ENCODE assay signal across 13 cellular contexts in genomic region chr1:200872446-200873115, GRCh38. TPM values are rescaled to one million over a fixed set of nuclear protein-coding genes. Genes with fewer than 3 reads are reported as not detected.
DNase-seq lines count a peak whose midpoint lies in the region; ATAC-seq and TF ChIP-seq lines count a peak whose summit lies in the region.
"Had no signal": no experiment of that assay in that cellular context is flagged by ENCODE, and none has a peak within 500 bp of the region (broad histone marks: within the 10 kb centered on the region; RNA-seq: fewer than 3 reads in every experiment).

Gene GPR25 (plus strand): TSS chr1:200872981. CDS start chr1:200873038, 57 bp downstream.

- H3K4me2 ChIP-seq in skeletal muscle satellite cell (ENCODE audit: low read length), result peak within 1 kb of the TSS; percentile 86

- no peak for TF ChIP-seq CTCF in glutamatergic neuron (IDR thresholded peaks at IDR 0.05; ENCODE audit: partially characterized antibody, unreplicated experiment)

- peaks cover 28% of the 10 kb centered on the region for H3K4me1 ChIP-seq in CD8-positive, alpha-beta memory T cell (ENCODE audit: insufficient read depth, low read length)
- H3K4me1 ChIP-seq in skeletal muscle satellite cell (ENCODE audit: control insufficient read depth, insufficient read depth, low read length), result peaks cover 8% of the 10 kb centered on the region

- H3K9ac ChIP-seq in skeletal muscle satellite cell (ENCODE audit: low read depth, low read length), result no peak within 1 kb of the TSS

- no peaks in the 10 kb centered on the region for H3K36me3 Mint-ChIP-seq in CD8-positive, alpha-beta memory T cell
- H3K36me3 Mint-ChIP-seq in activated T-helper 17 cell treated with anti-CD3 and anti-CD28 coated beads, Interleukin-2, amount 50 U/mL, for 72 hours (ENCODE audit: low read depth), result peaks cover 5% of the 10 kb centered on the region
- no peaks in the 10 kb centered on the region for H3K36me3 Mint-ChIP-seq in glutamatergic neuron (ENCODE audit: unreplicated experiment)

- no peak for ATAC-seq in activated T-helper 17 cell treated with anti-CD3 and anti-CD28 coated beads, Interleukin-2, amount 50 U/mL, for 72 hours (replicated peaks)
- ATAC-seq in activated CD4-positive, CD25-positive, alpha-beta regulatory T cell treated with anti-CD3 and anti-CD28 coated beads, Interleukin-2, amount 50 U/mL, for 24 hours, result no peak
- ATAC-seq in GM21390 (IDR thresholded peaks at IDR 0.05; ENCODE audit: unreplicated experiment), result no peak

- POLR2A ChIA-PET in CD8-positive, alpha-beta memory T cell (lab: Charles Lee), result no interaction called here

- no peaks in the 10 kb centered on the region for H3K9me3 Mint-ChIP-seq in CD8-positive, alpha-beta memory T cell
- no peaks in the 10 kb centered on the region for H3K9me3 Mint-ChIP-seq in activated T-helper 17 cell treated with anti-CD3 and anti-CD28 coated beads, Interleukin-2, amount 50 U/mL, for 72 hours
- peaks cover 4% of the 10 kb centered on the region for H3K9me3 Mint-ChIP-seq in glutamatergic neuron (ENCODE audit: unreplicated experiment)

- peak within 1 kb of the TSS; percentile 9 to 83 (median 65) for H3K4me3 Mint-ChIP-seq in CD8-positive, alpha-beta memory T cell
- peak within 1 kb of the TSS; percentile 62 for H3K4me3 Mint-ChIP-seq in activated T-helper 17 cell treated with anti-CD3 and anti-CD28 coated beads, Interleukin-2, amount 50 U/mL, for 72 hours
- H3K4me3 Mint-ChIP-seq in glutamatergic neuron (ENCODE audit: unreplicated experiment), result peak within 1 kb of the TSS; percentile 38

- no peak within 1 kb of the TSS for H3K4me3 ChIP-seq in CD8-positive, alpha-beta memory T cell (ENCODE audit: low read length)
- peak within 1 kb of the TSS; percentile 55 for H3K4me3 ChIP-seq in skeletal muscle satellite cell (ENCODE audit: low read length)

- H3K9me3 ChIP-seq in CD8-positive, alpha-beta memory T cell (ENCODE audit: low read length), result no peaks in the 10 kb centered on the region
- H3K9me3 ChIP-seq in skeletal muscle satellite cell (replicated peaks; ENCODE audit: low read length), result no peaks in the 10 kb centered on the region

- no peak for DNase-seq in CD8-positive, alpha-beta memory T cell
- DNase-seq in glutamatergic neuron (no peak), germinal center (ENCODE audit: low spot score) (no peak)
- DNase-seq in NK-92 treated with Interleukin-12 subunit alpha and Interleukin-12 subunit beta, amount 100 ng/mL, for 24 hours (lab: John Stamatoyannopoulos, UW), result no peak
- DNase-seq: mesenchymal stem cell, NCI-H1417 treated with DMSO at 0.1 percent for 48 hours, NCI-H82 had no signal

- CTCF ChIA-PET in CD8-positive, alpha-beta memory T cell (lab: Charles Lee), result no interaction called here

- peak within 1 kb of the TSS in 7 of 8 donors; percentile 33 to 96 (median 91) for H3K27ac Mint-ChIP-seq in CD8-positive, alpha-beta memory T cell
- H3K27ac Mint-ChIP-seq in activated T-helper 17 cell treated with anti-CD3 and anti-CD28 coated beads, Interleukin-2, amount 50 U/mL, for 72 hours, result no peak within 1 kb of the TSS
- no peak within 1 kb of the TSS for H3K27ac Mint-ChIP-seq in glutamatergic neuron (ENCODE audit: unreplicated experiment)

- peaks cover 14 to 17% of the 10 kb centered on the region in 2 donors for H3K27me3 Mint-ChIP-seq in CD8-positive, alpha-beta memory T cell
- H3K27me3 Mint-ChIP-seq in activated T-helper 17 cell treated with anti-CD3 and anti-CD28 coated beads, Interleukin-2, amount 50 U/mL, for 72 hours, result peaks cover 19% of the 10 kb centered on the region
- H3K27me3 Mint-ChIP-seq in glutamatergic neuron (ENCODE audit: unreplicated experiment), result peaks cover 7% of the 10 kb centered on the region

- no peaks in the 10 kb centered on the region for H3K36me3 ChIP-seq in CD8-positive, alpha-beta memory T cell (ENCODE audit: insufficient read depth, low read length)
- no peaks in the 10 kb centered on the region for H3K36me3 ChIP-seq in skeletal muscle satellite cell (ENCODE audit: insufficient read depth, low read length)

- H3K27ac ChIP-seq in CD8-positive, alpha-beta memory T cell (ENCODE audit: low read depth, low read length), result no peak within 1 kb of the TSS

- H3K27me3 ChIP-seq in CD8-positive, alpha-beta memory T cell (ENCODE audit: insufficient read depth, low read length, poor library complexity, severe bottlenecking), result peaks cover 9% of the 10 kb centered on the region
- H3K27me3 ChIP-seq in skeletal muscle satellite cell (ENCODE audit: control insufficient read depth, insufficient read depth, low read length), result peaks cover 71% of the 10 kb centered on the region

- H3K4me1 Mint-ChIP-seq in CD8-positive, alpha-beta memory T cell, result peaks cover 54 to 64% (median 60%) of the 10 kb centered on the region in 3 donors
- H3K4me1 Mint-ChIP-seq in activated T-helper 17 cell treated with anti-CD3 and anti-CD28 coated beads, Interleukin-2, amount 50 U/mL, for 72 hours, result peaks cover 32% of the 10 kb centered on the region
- no peaks in the 10 kb centered on the region for H3K4me1 Mint-ChIP-seq in glutamatergic neuron (ENCODE audit: low read depth, unreplicated experiment)

RNA-seq across cellular contexts. Expression of gene GPR25, which starts in this region (rescaled TPM):
- under 1 TPM; 0.18 to 0.44 TPM for total RNA-seq in CD8-positive, alpha-beta memory T cell
- polyA plus RNA-seq in CD8-positive, alpha-beta memory T cell, result 34.0 TPM
- total RNA-seq in activated T-helper 17 cell treated with anti-CD3 and anti-CD28 coated beads, Interleukin-2, amount 50 U/mL, for 72 hours, result 1 to 10 TPM in 1 of 2 donors, not detected in 1; 1.8 TPM
- not detected for total RNA-seq in glutamatergic neuron (ENCODE audit: unreplicated experiment)
- not detected in 2 replicates for total RNA-seq in skeletal muscle satellite cell (2012; rRNA removed)
- total RNA-seq: activated CD8-positive, alpha-beta memory T cell treated with anti-CD3 and anti-CD28 coated beads for 36 hours; frontal cortex had no signal

Comparison
In these comparisons a context has a peak if more than half of its experiments do, and no peak if none do; other contexts are left out.
1. H3K27ac Mint-ChIP-seq: peak in CD8-positive, alpha-beta memory T cell (7 of 8); none in activated T-helper 17 cell treated with anti-CD3 and anti-CD28 coated beads, Interleukin-2, amount 50 U/mL, for 72 hours (single experiment) and glutamatergic neuron (single experiment).
2. Peak in every context shown above with its lines, with median percentiles within 50 percentile points of each other: H3K4me3 Mint-ChIP-seq.